ENCODE assay signal across 8 cellular contexts in the genomic region with DNA sequence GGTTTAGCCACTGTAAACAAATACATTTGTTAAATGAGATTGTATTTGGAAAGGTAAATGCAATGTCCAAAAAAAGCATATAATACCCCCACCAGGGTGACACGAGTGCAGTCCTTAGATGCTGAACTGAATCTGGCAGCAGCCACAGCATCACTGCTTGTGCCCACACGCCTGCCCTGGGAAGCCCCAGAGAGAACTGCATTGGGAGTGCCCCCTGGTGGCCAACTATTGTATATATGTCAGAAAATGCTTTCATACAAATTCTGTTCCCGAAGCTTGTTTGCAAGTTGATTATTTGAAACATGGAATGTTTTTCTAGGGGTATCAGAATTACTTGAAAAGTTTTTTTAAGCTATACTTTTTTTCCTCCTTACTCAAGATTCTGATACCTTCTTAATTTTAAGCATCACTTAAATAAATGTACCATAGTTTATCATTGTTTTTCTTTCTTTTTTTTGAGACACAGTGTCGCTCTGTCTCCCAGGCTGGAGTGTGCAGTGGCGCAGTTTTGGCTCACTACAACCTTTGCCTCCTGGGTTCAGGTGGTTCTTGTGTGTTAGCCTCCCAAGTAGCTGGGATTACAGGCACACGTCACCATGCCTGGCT. TPM values are rescaled to one million over a fixed set of nuclear protein-coding genes. Genes with fewer than 3 reads are reported as not detected.
DNase-seq lines count a peak whose midpoint lies in the region; ATAC-seq, FAIRE-seq and TF ChIP-seq lines count a peak whose summit lies in the region.

No MANE protein-coding gene starts in this region.

- TF ChIP-seq CTCF in A549 (IDR thresholded peaks at IDR 0.05) (peak; percentile 85), ascending aorta (IDR thresholded peaks at IDR 0.05) (peak; percentile 41 to 82 (median 79)), hepatocyte (IDR thresholded peaks at IDR 0.05; ENCODE audit: poor library complexity) (peak; percentile 83)

- TF ChIP-seq RAD21 in A549 (conservative IDR thresholded peaks at IDR 0.05 in 1 of 2, IDR thresholded peaks at IDR 0.05 in 1 of 2): peak; percentile 63 to 67

- peak; percentile 75 to 81 for DNase-seq in A549 (ENCODE audit: low read depth in 1 of 2, low spot score in 1 of 2)
- DNase-seq in GM18507 (ENCODE audit: extremely low spot score, insufficient read length, low read depth): peak; percentile 67
- DNase-seq in NCI-H2029 (lab: John Stamatoyannopoulos, UW): peak; percentile 71
- peak; percentile 79 for DNase-seq in T-helper 9 cell
- peak in 1 of 2 donors; percentile 82 for DNase-seq in ascending aorta (ENCODE audit: low spot score in 2 of 2)
- DNase-seq in hepatocyte (ENCODE audit: low spot score): peak; percentile 90
- DNase-seq in stimulated activated CD4-positive, alpha-beta T cell treated with anti-CD3 and anti-CD28 coated beads, Interleukin-12 subunit alpha, Interleukin-12 subunit beta, amount 100 ng/mL, for 24 hours (ENCODE audit: low read depth in 2 of 2): peak; percentile 65 to 85

- no peaks in the 10 kb centered on the region for H3K9me3 ChIP-seq in A549
- no peaks in the 10 kb centered on the region for H3K9me3 ChIP-seq in ascending aorta
- H3K9me3 ChIP-seq in hepatocyte (ENCODE audit: low read depth): no peaks in the 10 kb centered on the region

- H3K27me3 ChIP-seq in ascending aorta (no peaks in the 10 kb centered on the region), hepatocyte (no peaks in the 10 kb centered on the region)

- no peaks in the 10 kb centered on the region for H3K36me3 ChIP-seq in ascending aorta
- no peaks in the 10 kb centered on the region for H3K36me3 ChIP-seq in hepatocyte (replicated peaks; ENCODE audit: insufficient read depth, low read depth)

- no peaks in the 10 kb centered on the region for H4K20me1 ChIP-seq in hepatocyte (ENCODE audit: insufficient read depth, poor library complexity, severe bottlenecking)

- intact Hi-C loops in ascending aorta (cut with DNase I): loop anchor here (1.0 to 2.0 kb wide), 2 partner anchors 135 to 640 kb away; no protein-coding TSS in a partner anchor

- H3K9me2 ChIP-seq in hepatocyte (replicated peaks; ENCODE audit: insufficient read depth): no peaks in the 10 kb centered on the region

- FAIRE-seq in A549 (lab: Jason Lieb, UNC): no peak
- peak; percentile 93 for FAIRE-seq in GM18507 (lab: Jason Lieb, UNC)

- H3K4me2 ChIP-seq in A549: 0 out of 3 replicates have a peak overlapping the region, but pooled peaks have one; percentile 12
- H3K4me2 ChIP-seq in hepatocyte: no peak overlapping the region

- POLR2A ChIA-PET in A549 (lab: Yijun Ruan, JAX): interaction anchor here (0.5 to 1.1 kb wide), 2 partner anchors 50 to 349 kb away, joined by 4 to 6 read pairs; partner anchors contain the start of gene LANCL2

- TF ChIP-seq POLR2A in A549 (IDR thresholded peaks at IDR 0.05; ENCODE audit: low read length): no peak

- no peak overlapping the region for H2AFZ ChIP-seq in hepatocyte

- H3K79me2 ChIP-seq in hepatocyte: no peaks in the 10 kb centered on the region

- H3K4me1 ChIP-seq in A549: no peaks in the 10 kb centered on the region
- no peaks in the 10 kb centered on the region for H3K4me1 ChIP-seq in ascending aorta
- H3K4me1 ChIP-seq in hepatocyte (ENCODE audit: insufficient read depth): no peaks in the 10 kb centered on the region

- 34% methylated on average over 6 of the region's 6 CpGs for WGBS in A549 (ENCODE audit: missing lambda C conversion rate)
- 44% methylated on average over 5 of the region's 6 CpGs for WGBS in hepatocyte (ENCODE audit: low lambda C conversion rate, missing lambda C conversion rate)

- H3K4me3 ChIP-seq in A549: no peak overlapping the region
- H3K4me3 ChIP-seq in ascending aorta: no peak overlapping the region
- H3K4me3 ChIP-seq in hepatocyte: no peak overlapping the region

- ATAC-seq in A549: peak; percentile 96 to 99
- peak; percentile 89 for ATAC-seq in HG02938 (IDR thresholded peaks at IDR 0.05; ENCODE audit: unreplicated experiment)

- H3K27ac ChIP-seq in A549: no peak overlapping the region
- H3K27ac ChIP-seq in ascending aorta: no peak overlapping the region
- H3K27ac ChIP-seq in hepatocyte: no peak overlapping the region

- CTCF ChIA-PET in A549 (lab: Yijun Ruan, JAX): interaction anchor here (0.6 to 6.6 kb wide), 37 partner anchors 9 to 661 kb away, joined by 3 to 136 read pairs (median 4); no protein-coding TSS in a partner anchor

- no peak for TF ChIP-seq EP300 in A549 (IDR thresholded peaks at IDR 0.05)

TF ChIP-seq in A549, 52 proteins besides CTCF, POLR2A, EP300 and RAD21:
- no peak for TF ChIP-seq TFCP2L1 (CRISPR knock-in tag; IDR thresholded peaks at IDR 0.05)
- peak; percentile 87 for TF ChIP-seq SMC3 (IDR thresholded peaks at IDR 0.05)
TF ChIP-seq in A549: peak in this region for 1.

RNA-seq across cellular contexts. Expression of gene LANCL2, which starts 50.1 kb away (rescaled TPM):
- polyA plus RNA-seq in A549 (2011; rRNA removed): 12.4 and 15.1 TPM in 2 replicates
- polyA plus RNA-seq in A549 (2012; cell fraction: cytosol; rRNA removed): 15.3 and 17.0 TPM in 2 replicates
- 15.2 and 17.9 TPM in 2 replicates for polyA plus RNA-seq in A549 (2012; cell fraction: nucleus; rRNA removed)
- polyA plus RNA-seq in A549 (2017; fragmentation: RNase III; extraction: RNeasy Plus Mini Kit Qiagen cat#74134 plus additional on column Dnase treatment): 7.6 to 9.7 TPM (median 8.0 TPM) in 3 replicates
- 12.1 and 15.0 TPM in 2 replicates for polyA minus RNA-seq in A549 (2011; rRNA and poly(A)+ RNA removed)
- total RNA-seq in ascending aorta: 12.9 TPM
- total RNA-seq in hepatocyte: 14.1 and 14.8 TPM in 2 replicates
- polyA plus RNA-seq in hepatocyte: 13.5 and 16.2 TPM in 2 replicates
